In the genomic region with DNA sequence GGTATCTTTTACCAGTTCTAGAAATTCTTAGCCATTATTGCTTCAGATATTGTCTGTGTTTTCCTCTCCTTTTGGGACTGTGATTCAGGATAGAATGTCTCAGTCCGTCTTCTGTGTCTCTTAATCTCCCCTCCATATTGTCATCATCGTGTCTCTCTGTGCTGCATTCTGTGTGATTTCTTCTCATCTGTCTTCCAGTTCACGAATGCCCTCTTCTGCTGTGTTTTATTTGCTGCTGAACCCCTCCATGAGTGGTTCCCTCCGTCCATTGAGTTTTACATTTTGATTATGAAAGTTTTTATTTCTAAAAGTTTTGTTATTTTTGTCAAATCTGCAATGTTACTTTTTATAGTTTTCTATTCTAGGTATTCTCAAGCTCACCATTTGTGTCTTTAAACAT, we compare ENCODE assay signal across 2 cellular contexts.
TF ChIP-seq lines count a peak whose summit lies in the region.

No MANE protein-coding gene starts in this region.

TF ChIP-seq in HepG2, 621 proteins besides CTCF, POLR2A, EP300 and RAD21:
- TF ChIP-seq REL (CRISPR knock-in tag; conservative IDR thresholded peaks at IDR 0.05) = no peak
- no peak for TF ChIP-seq MAZ (IDR thresholded peaks at IDR 0.05; ENCODE audit: borderline replicate concordance, low read depth, low read length)
- no peak for TF ChIP-seq MAZ (CRISPR knock-in tag; IDR thresholded peaks at IDR 0.05; ENCODE audit: low read depth)
- TF ChIP-seq SOX5 (CRISPR knock-in tag; IDR thresholded peaks at IDR 0.05; ENCODE audit: borderline replicate concordance) = no peak
- TF ChIP-seq ZBTB42 (CRISPR knock-in tag; IDR thresholded peaks at IDR 0.05) = no peak
- TF ChIP-seq ZNF333 (CRISPR knock-in tag; IDR thresholded peaks at IDR 0.05; ENCODE audit: borderline replicate concordance) = no peak
- no peak for TF ChIP-seq RARG (CRISPR knock-in tag; IDR thresholded peaks at IDR 0.05; ENCODE audit: low read depth)
- TF ChIP-seq PHF20 (CRISPR knock-in tag; IDR thresholded peaks at IDR 0.05) = no peak
- TF ChIP-seq SKI (IDR thresholded peaks at IDR 0.05; ENCODE audit: partially characterized antibody) = no peak
- TF ChIP-seq ELF4 (CRISPR knock-in tag; IDR thresholded peaks at IDR 0.05; ENCODE audit: borderline replicate concordance) = no peak
- TF ChIP-seq SNRNP70 (IDR thresholded peaks at IDR 0.05; ENCODE audit: low read depth, low read length) = no peak
- TF ChIP-seq, protein P1, sequence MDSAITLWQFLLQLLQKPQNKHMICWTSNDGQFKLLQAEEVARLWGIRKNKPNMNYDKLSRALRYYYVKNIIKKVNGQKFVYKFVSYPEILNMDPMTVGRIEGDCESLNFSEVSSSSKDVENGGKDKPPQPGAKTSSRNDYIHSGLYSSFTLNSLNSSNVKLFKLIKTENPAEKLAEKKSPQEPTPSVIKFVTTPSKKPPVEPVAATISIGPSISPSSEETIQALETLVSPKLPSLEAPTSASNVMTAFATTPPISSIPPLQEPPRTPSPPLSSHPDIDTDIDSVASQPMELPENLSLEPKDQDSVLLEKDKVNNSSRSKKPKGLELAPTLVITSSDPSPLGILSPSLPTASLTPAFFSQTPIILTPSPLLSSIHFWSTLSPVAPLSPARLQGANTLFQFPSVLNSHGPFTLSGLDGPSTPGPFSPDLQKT (CRISPR knock-in tag; IDR thresholded peaks at IDR 0.05; ENCODE audit: borderline replicate concordance) = no peak
- TF ChIP-seq, protein P2, sequence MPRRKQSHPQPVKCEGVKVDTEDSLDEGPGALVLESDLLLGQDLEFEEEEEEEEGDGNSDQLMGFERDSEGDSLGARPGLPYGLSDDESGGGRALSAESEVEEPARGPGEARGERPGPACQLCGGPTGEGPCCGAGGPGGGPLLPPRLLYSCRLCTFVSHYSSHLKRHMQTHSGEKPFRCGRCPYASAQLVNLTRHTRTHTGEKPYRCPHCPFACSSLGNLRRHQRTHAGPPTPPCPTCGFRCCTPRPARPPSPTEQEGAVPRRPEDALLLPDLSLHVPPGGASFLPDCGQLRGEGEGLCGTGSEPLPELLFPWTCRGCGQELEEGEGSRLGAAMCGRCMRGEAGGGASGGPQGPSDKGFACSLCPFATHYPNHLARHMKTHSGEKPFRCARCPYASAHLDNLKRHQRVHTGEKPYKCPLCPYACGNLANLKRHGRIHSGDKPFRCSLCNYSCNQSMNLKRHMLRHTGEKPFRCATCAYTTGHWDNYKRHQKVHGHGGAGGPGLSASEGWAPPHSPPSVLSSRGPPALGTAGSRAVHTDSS (CRISPR knock-in tag; conservative IDR thresholded peaks at IDR 0.05) = no peak
- no peak for TF ChIP-seq RXRB (CRISPR knock-in tag; IDR thresholded peaks at IDR 0.05; ENCODE audit: borderline replicate concordance)

TF ChIP-seq in HEK293, 187 proteins besides CTCF, POLR2A, EP300 and RAD21:
- TF ChIP-seq SETDB1 (IDR thresholded peaks at IDR 0.05; ENCODE audit: insufficient read length, low read length) (peak; percentile 31), ZNF510 (tag by site-specific recombination; IDR thresholded peaks at IDR 0.05; ENCODE audit: insufficient replicate concordance) (no peak)
